Comparison of ENCODE assay signal across 16 cellular contexts in genomic region chr14:69982220-69982795, GRCh38.
"Had no signal": no experiment of that assay in that cellular context is flagged by ENCODE, and none has a peak within 500 bp of the region (broad histone marks: within the 10 kb centered on the region; RNA-seq: fewer than 3 reads in every experiment).

No MANE protein-coding gene starts in this region.

- H3K4me3 ChIP-seq: colonic mucosa, esophagus squamous epithelium, lung, smooth muscle cell had no signal

- H3K36me3 ChIP-seq: colonic mucosa, esophagus squamous epithelium had no signal

- H3K27me3 ChIP-seq: colonic mucosa had no signal

- H3K9me3 ChIP-seq: colonic mucosa, esophagus squamous epithelium had no signal

- H3K4me1 ChIP-seq: colonic mucosa, esophagus squamous epithelium had no signal

- DNase-seq: activated CD4-positive, alpha-beta T cell treated with anti-CD3 and anti-CD28 coated beads, Interleukin-2, amount 50 U/mL, for 4 hours; activated CD4-positive, CD25-positive, alpha-beta regulatory T cell treated with anti-CD3 and anti-CD28 coated beads, Interleukin-2, amount 50 U/mL, for 72 hours; activated naive CD4-positive, alpha-beta T cell treated with anti-CD3 and anti-CD28 coated beads for 36 hours; colonic mucosa; esophagus squamous epithelium; foreskin melanocyte; left cardiac atrium; naive B cell; posterior cingulate gyrus; stimulated activated CD4-positive, alpha-beta T cell treated with anti-CD3 and anti-CD28 coated beads, Interleukin-4, amount 100 ng/mL, for 4 hours; stimulated activated CD8-positive, alpha-beta memory T cell treated with anti-CD3 and anti-CD28 coated beads, Interleukin-4, amount 100 ng/mL, for 48 hours; stimulated activated naive CD4-positive, alpha-beta T cell treated with Interleukin-2 at 50 U/mL for 16 hours; T-helper 9 cell had no signal

- H3K27ac ChIP-seq: colonic mucosa, esophagus squamous epithelium had no signal

- ATAC-seq: activated T-helper 17 cell treated with anti-CD3 and anti-CD28 coated beads, Interleukin-2, amount 50 U/mL, for 72 hours had no signal
